Comparison of ENCODE assay signal across 22 cellular contexts in the genomic region with DNA sequence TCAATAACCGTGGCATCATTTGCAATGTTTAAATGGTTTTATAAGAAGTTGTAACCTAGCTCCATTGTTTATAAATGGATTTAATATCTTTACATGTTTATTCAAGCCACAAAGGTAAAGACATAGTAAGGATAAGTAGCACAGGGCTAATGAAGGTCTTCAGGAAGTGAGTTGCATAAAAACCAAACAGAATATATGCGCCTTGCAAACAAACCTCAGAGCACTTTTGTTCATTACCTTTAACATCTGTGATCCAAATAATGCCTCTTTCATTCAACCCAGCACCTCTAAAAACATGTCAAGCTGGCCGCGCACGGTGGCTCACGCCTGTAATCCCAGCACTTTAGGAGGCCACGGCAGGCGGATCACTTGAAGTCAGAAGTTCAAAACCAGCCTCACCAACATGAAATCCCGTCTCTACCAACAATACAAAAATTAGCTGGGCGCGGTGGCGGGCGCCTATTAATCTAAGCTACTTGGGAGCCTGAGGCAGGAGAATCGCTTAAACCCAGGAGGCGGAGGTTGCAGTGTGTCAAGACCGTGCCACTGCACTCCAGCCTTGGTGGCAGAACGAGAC. TPM values are rescaled to one million over a fixed set of nuclear protein-coding genes. Genes with fewer than 3 reads are reported as not detected.
DNase-seq lines count a peak whose midpoint lies in the region; ATAC-seq and TF ChIP-seq lines count a peak whose summit lies in the region.
"Had no signal": no experiment of that assay in that cellular context is flagged by ENCODE, and none has a peak within 500 bp of the region (broad histone marks: within the 10 kb centered on the region; RNA-seq: fewer than 3 reads in every experiment).

No MANE protein-coding gene starts in this region.

- no peaks in the 10 kb centered on the region for H3K36me3 Mint-ChIP-seq in activated T-helper 2 cell treated with anti-CD3 and anti-CD28 coated beads, Interferon-gamma antibody, Interleukin-2, Interleukin-4, amounts not matched to agents 10 μg/mL and 5 μg/mL and 100 μg/mL, durations not matched to agents 14 hours and 24 hours and 36 hours (ENCODE audit: low read depth)
- H3K36me3 Mint-ChIP-seq: IgD-negative memory B cell had no signal

- intact Hi-C loops in activated T-helper 2 cell treated with anti-CD3 and anti-CD28 coated beads, Interferon-gamma antibody, Interleukin-2, Interleukin-4, amounts not matched to agents 10 μg/mL and 5 μg/mL and 100 μg/mL, durations not matched to agents 14 hours and 24 hours and 36 hours (cut with micrococcal nuclease) = no loop called here

- no peaks in the 10 kb centered on the region for H3K4me1 Mint-ChIP-seq in activated T-helper 2 cell treated with anti-CD3 and anti-CD28 coated beads, Interferon-gamma antibody, Interleukin-2, Interleukin-4, amounts not matched to agents 10 μg/mL and 5 μg/mL and 100 μg/mL, durations not matched to agents 14 hours and 24 hours and 36 hours (ENCODE audit: low read depth)
- H3K4me1 Mint-ChIP-seq: IgD-negative memory B cell had no signal

- TF ChIP-seq CTCF in 22Rv1 (IDR thresholded peaks at IDR 0.05) (no peak), VCaP (conservative IDR thresholded peaks at IDR 0.05) (no peak)

- DNase-seq in DMS53 treated with DMSO at 0.1 percent for 48 hours (lab: John Stamatoyannopoulos, UW; ENCODE audit: unreplicated experiment) (peak; percentile 64), NCI-H510A (lab: John Stamatoyannopoulos, UW) (peak; percentile 4), AML-193 (lab: John Stamatoyannopoulos, UW) (no peak)
- no peak for DNase-seq in activated T-helper 2 cell treated with anti-CD3 and anti-CD28 coated beads, Interferon-gamma antibody, Interleukin-2, Interleukin-4, amounts not matched to agents 10 μg/mL and 5 μg/mL and 100 μg/mL, durations not matched to agents 14 hours and 24 hours and 36 hours (ENCODE audit: low spot score)
- DNase-seq in stimulated activated CD4-positive, alpha-beta T cell treated with anti-CD3 and anti-CD28 coated beads, Interleukin-4, amount 100 ng/mL, for 4 hours = no peak
- DNase-seq: Caco-2; CD4-positive, alpha-beta T cell; DMS 273 treated with DMSO at 0.1 percent for 48 hours; GDM1; NCI-H1436; NCI-H2029; NCI-H2171 treated with DMSO at 0.1 percent for 48 hours; NCI-H774; NK-92 treated with Interleukin-12 subunit alpha and Interleukin-12 subunit beta, amount 100 ng/mL, for 24 hours had no signal

- H3K27ac Mint-ChIP-seq in activated T-helper 2 cell treated with anti-CD3 and anti-CD28 coated beads, Interferon-gamma antibody, Interleukin-2, Interleukin-4, amounts not matched to agents 10 μg/mL and 5 μg/mL and 100 μg/mL, durations not matched to agents 14 hours and 24 hours and 36 hours = no peak overlapping the region
- H3K27ac Mint-ChIP-seq: CD4-positive, alpha-beta T cell; IgD-negative memory B cell had no signal

- peak overlapping the region; percentile 80 for H3K27ac ChIP-seq in 22Rv1
- peak overlapping the region; percentile 82 for H3K27ac ChIP-seq in VCaP

- no peak overlapping the region for H3K4me3 Mint-ChIP-seq in activated T-helper 2 cell treated with anti-CD3 and anti-CD28 coated beads, Interferon-gamma antibody, Interleukin-2, Interleukin-4, amounts not matched to agents 10 μg/mL and 5 μg/mL and 100 μg/mL, durations not matched to agents 14 hours and 24 hours and 36 hours (ENCODE audit: low read depth)
- H3K4me3 Mint-ChIP-seq: CD4-positive, alpha-beta T cell; IgD-negative memory B cell had no signal

- no peaks in the 10 kb centered on the region for H3K27me3 Mint-ChIP-seq in activated T-helper 2 cell treated with anti-CD3 and anti-CD28 coated beads, Interferon-gamma antibody, Interleukin-2, Interleukin-4, amounts not matched to agents 10 μg/mL and 5 μg/mL and 100 μg/mL, durations not matched to agents 14 hours and 24 hours and 36 hours (ENCODE audit: low read depth)
- H3K27me3 Mint-ChIP-seq: CD4-positive, alpha-beta T cell; IgD-negative memory B cell had no signal

- H3K9me3 Mint-ChIP-seq in activated T-helper 2 cell treated with anti-CD3 and anti-CD28 coated beads, Interferon-gamma antibody, Interleukin-2, Interleukin-4, amounts not matched to agents 10 μg/mL and 5 μg/mL and 100 μg/mL, durations not matched to agents 14 hours and 24 hours and 36 hours = no peaks in the 10 kb centered on the region

- no peak for ATAC-seq in HG03342 (IDR thresholded peaks at IDR 0.05; ENCODE audit: unreplicated experiment)
- ATAC-seq: HCT116, Panc1 had no signal

RNA-seq across cellular contexts. Expression of a gene that starts 25.3 kb away (rescaled TPM):
- total RNA-seq in activated T-helper 2 cell treated with anti-CD3 and anti-CD28 coated beads, Interferon-gamma antibody, Interleukin-2, Interleukin-4, amounts not matched to agents 10 μg/mL and 5 μg/mL and 100 μg/mL, durations not matched to agents 14 hours and 24 hours and 36 hours = not detected in 2 replicates
- total RNA-seq: A673; Caco-2; CD4-positive, alpha-beta T cell; H1 had no signal

Comparison
In these comparisons a context has a peak if more than half of its experiments do, and no peak if none do; other contexts are left out.
1. DNase-seq: peak in DMS53 treated with DMSO at 0.1 percent for 48 hours (single experiment) and NCI-H510A (single experiment); none in AML-193 (0 of 2), activated T-helper 2 cell treated with anti-CD3 and anti-CD28 coated beads, Interferon-gamma antibody, Interleukin-2, Interleukin-4, amounts not matched to agents 10 μg/mL and 5 μg/mL and 100 μg/mL, durations not matched to agents 14 hours and 24 hours and 36 hours (single experiment) and stimulated activated CD4-positive, alpha-beta T cell treated with anti-CD3 and anti-CD28 coated beads, Interleukin-4, amount 100 ng/mL, for 4 hours (0 of 2).